ENCODE assay signal across 12 cellular contexts in genomic region chr11:47512701-47513100, GRCh38. TPM values are rescaled to one million over a fixed set of nuclear protein-coding genes. Genes with fewer than 3 reads are reported as not detected.
DNase-seq lines count a peak whose midpoint lies in the region; ATAC-seq and TF ChIP-seq lines count a peak whose summit lies in the region.
"Had no signal": no experiment of that assay in that cellular context is flagged by ENCODE, and none has a peak within 500 bp of the region (broad histone marks: within the 10 kb centered on the region; RNA-seq: fewer than 3 reads in every experiment).

No MANE protein-coding gene starts in this region.

- peaks cover 47% of the 10 kb centered on the region for H3K4me1 Mint-ChIP-seq in GM23338

- peaks cover 72% of the 10 kb centered on the region for H4K20me1 ChIP-seq in GM23338 (replicated peaks; ENCODE audit: insufficient read depth)

- no peak overlapping the region for H3K4me3 Mint-ChIP-seq in GM23338
- H3K4me3 Mint-ChIP-seq: activated CD4-positive, alpha-beta T cell treated with anti-CD3 and anti-CD28 coated beads, Interleukin-2, amount 10 ng/mL, durations not matched to agents 7 days and 5 days had no signal

- no peaks in the 10 kb centered on the region for H3K9me2 ChIP-seq in GM23338 (ENCODE audit: insufficient read depth)

- H3K27me3 Mint-ChIP-seq in GM23338 (ENCODE audit: insufficient read depth, low read depth, poor library complexity), result peaks cover 7% of the 10 kb centered on the region
- H3K27me3 Mint-ChIP-seq: activated CD4-positive, alpha-beta T cell treated with anti-CD3 and anti-CD28 coated beads, Interleukin-2, amount 10 ng/mL, durations not matched to agents 7 days and 5 days had no signal

- TF ChIP-seq CTCF in GM23338 (conservative IDR thresholded peaks at IDR 0.05; ENCODE audit: low read depth in 2 of 2) (no peak), Panc1 (IDR thresholded peaks at IDR 0.05) (no peak), esophagus squamous epithelium (IDR thresholded peaks at IDR 0.05) (no peak), psoas muscle (IDR thresholded peaks at IDR 0.05) (no peak)

- H3K27ac Mint-ChIP-seq in GM23338, result no peak overlapping the region
- H3K27ac Mint-ChIP-seq: activated CD4-positive, alpha-beta T cell treated with anti-CD3 and anti-CD28 coated beads, Interleukin-2, amount 10 ng/mL, durations not matched to agents 7 days and 5 days had no signal

- intact Hi-C loops in Panc1 (cut with micrococcal nuclease; ENCODE audit: unreplicated experiment), result no loop called here
- intact Hi-C loops in esophagus squamous epithelium (cut with DNase I), result no loop called here
- intact Hi-C loops in psoas muscle (cut with DNase I), result no loop called here

- peaks cover 5% of the 10 kb centered on the region for H3F3A ChIP-seq in GM23338 (replicated peaks; ENCODE audit: low read depth)

- no peaks in the 10 kb centered on the region for H3K9me3 Mint-ChIP-seq in GM23338
- H3K9me3 Mint-ChIP-seq: activated CD4-positive, alpha-beta T cell treated with anti-CD3 and anti-CD28 coated beads, Interleukin-2, amount 10 ng/mL, durations not matched to agents 7 days and 5 days had no signal

- H3K9me3 ChIP-seq in Panc1 (ENCODE audit: control insufficient read depth, insufficient read depth, low read depth, low read length), result no peaks in the 10 kb centered on the region
- no peaks in the 10 kb centered on the region for H3K9me3 ChIP-seq in esophagus squamous epithelium
- H3K9me3 ChIP-seq in psoas muscle, result no peaks in the 10 kb centered on the region

- peak; percentile 21 for ATAC-seq in GM23338
- no peak for ATAC-seq in Panc1
- ATAC-seq in psoas muscle, result no peak
- ATAC-seq in esophagus mucosa, result no peak
- ATAC-seq in GM19351 (IDR thresholded peaks at IDR 0.05; ENCODE audit: unreplicated experiment), result no peak

- peak overlapping the region; percentile 41 for H3K27ac ChIP-seq in GM23338 (ENCODE audit: low read depth)
- H3K27ac ChIP-seq in Panc1 (ENCODE audit: low read length), result peak overlapping the region; percentile 78
- H3K27ac ChIP-seq in esophagus squamous epithelium, result peak overlapping the region in 3 of 4 donors; percentile 20 to 57 (median 29)
- H3K27ac ChIP-seq in psoas muscle, result peak overlapping the region; percentile 76

- DNase-seq in GM23338 (ENCODE audit: low spot score) (no peak), Panc1 (ENCODE audit: low read depth, low spot score) (no peak), esophagus squamous epithelium (lab: John Stamatoyannopoulos, UW) (no peak), psoas muscle (no peak), OCI-M2 (lab: John Stamatoyannopoulos, UW; ENCODE audit: unreplicated experiment) (no peak)
- DNase-seq in activated CD4-positive, alpha-beta T cell treated with anti-CD3 and anti-CD28 coated beads for 1 hour, result no peak
- DNase-seq: activated CD4-positive, alpha-beta T cell treated with anti-CD3 and anti-CD28 coated beads, Interleukin-2, amount 10 ng/mL, durations not matched to agents 7 days and 5 days; NCI-H2171 treated with DMSO at 0.1 percent for 48 hours; nucleus accumbens; SIG-M5 had no signal

- peaks cover 3% of the 10 kb centered on the region; the same call in 1 of the 3 replicates for H3K36me3 Mint-ChIP-seq in GM23338 (ENCODE audit: low read depth)

- POLR2A ChIA-PET in Panc1 (lab: Charles Lee), result interaction anchor here (0.6 to 0.7 kb wide), 2 partner anchors 16 to 216 kb away, joined by 3 to 21 read pairs; no protein-coding TSS in a partner anchor

- H3K4me2 ChIP-seq in GM23338, result no peak overlapping the region

- TF ChIP-seq POLR2A in esophagus squamous epithelium (IDR thresholded peaks at IDR 0.05), result no peak

- no peak overlapping the region for H3K4me3 ChIP-seq in GM23338
- H3K4me3 ChIP-seq in Panc1 (ENCODE audit: low read depth in 2 of 2, low read length in 2 of 2), result no peak overlapping the region
- H3K4me3 ChIP-seq in esophagus squamous epithelium, result no peak overlapping the region
- H3K4me3 ChIP-seq in psoas muscle, result no peak overlapping the region

- peaks cover 100% of the 10 kb centered on the region for H3K79me2 ChIP-seq in GM23338 (replicated peaks; ENCODE audit: insufficient read depth)

- H3K4me1 ChIP-seq in GM23338 (ENCODE audit: insufficient read depth) (peaks cover 50% of the 10 kb centered on the region), Panc1 (ENCODE audit: control insufficient read depth, insufficient read depth, low read length) (peaks cover 53% of the 10 kb centered on the region), esophagus squamous epithelium (peaks cover 12 to 100% (median 55%) of the 10 kb centered on the region in 3 donors), psoas muscle (peaks cover 89% of the 10 kb centered on the region)

- H3K36me3 ChIP-seq in GM23338 (ENCODE audit: insufficient read depth), result no peaks in the 10 kb centered on the region
- H3K36me3 ChIP-seq in Panc1 (ENCODE audit: control insufficient read depth, insufficient read depth, low read length), result no peaks in the 10 kb centered on the region
- no peaks in the 10 kb centered on the region for H3K36me3 ChIP-seq in esophagus squamous epithelium
- H3K36me3 ChIP-seq in psoas muscle (ENCODE audit: insufficient read depth in 1 of 2, low read depth in 1 of 2), result no peaks in the 10 kb centered on the region

- CTCF ChIA-PET in Panc1 (lab: Charles Lee), result interaction anchor here (0.7 kb wide), 1 partner anchor 111 kb away, joined by 6 read pairs; no protein-coding TSS in a partner anchor

- H3K27me3 ChIP-seq in GM23338 (ENCODE audit: insufficient read depth) (no peaks in the 10 kb centered on the region), Panc1 (ENCODE audit: control insufficient read depth, insufficient read depth, low read length) (no peaks in the 10 kb centered on the region), esophagus squamous epithelium (no peaks in the 10 kb centered on the region), psoas muscle (ENCODE audit: insufficient read depth in 3 of 3, low read length in 2 of 3) (no peaks in the 10 kb centered on the region)

- whole genome bisulfite sequencing in esophagus squamous epithelium, 2 donors, result 54 to 70% methylated on average over 2 of the region's 2 CpGs
- 67 to 78% (median 72%) methylated on average over 2 of the region's 2 CpGs for WGBS in psoas muscle, 3 donors

- H2AFZ ChIP-seq in GM23338, result no peak overlapping the region

- in situ Hi-C loops in Panc1 (cut with HindIII; ENCODE audit: low pct_unique_long_range_greater_than_20kb, low sequenced_read_pairs), result no loop called here

- BruUV-seq in Panc1 (replicated peaks; lab: Mats Ljungman, UMichigan), result no TSS peak

TF ChIP-seq in GM23338, 12 proteins besides CTCF, POLR2A, EP300 and RAD21 (continues in another document):
- TF ChIP-seq ZNF331 (CRISPR knock-in tag; IDR thresholded peaks at IDR 0.05; ENCODE audit: low read depth) (no peak), NANOG (IDR thresholded peaks at IDR 0.05; ENCODE audit: borderline replicate concordance) (no peak), EZH2 (IDR thresholded peaks at IDR 0.05; ENCODE audit: low read depth, unreplicated experiment) (no peak), POLR2AphosphoS5 (IDR thresholded peaks at IDR 0.05; ENCODE audit: low read depth) (no peak), STAT1 (IDR thresholded peaks at IDR 0.05; ENCODE audit: unreplicated experiment) (no peak), JUNB (IDR thresholded peaks at IDR 0.05; ENCODE audit: unreplicated experiment) (no peak), ETS1 (IDR thresholded peaks at IDR 0.05) (no peak)

RNA-seq across cellular contexts. Expression of gene CELF1, which starts 40.2 kb away (rescaled TPM):
- 233 TPM in 2 replicates for total RNA-seq in GM23338 (2014; rRNA removed; shearing (Covaris generic))
- polyA plus RNA-seq in GM23338 (2016; fragmentation: Nextera tagmentation; extraction: Ambion mirVana) (124 and 134 TPM in 2 replicates), psoas muscle (100 to 1,000 TPM in 1 of 3 donors, 10 to 100 TPM in 2; 40.1 to 112 (median 92.5) TPM)
- total RNA-seq in Panc1 (2021; ENCODE audit: unreplicated experiment) (160 TPM), esophagus squamous epithelium (10 to 100 TPM; 50.4 to 88.9 (median 64.1) TPM), psoas muscle (100 to 1,000 TPM in 3 of 4 donors, 10 to 100 TPM in 1; 79.0 to 193 (median 140) TPM), esophagus mucosa (63.7 TPM)
- polyA plus RNA-seq in Panc1 (2012; ENCODE audit: insufficient read length), result 42.5 TPM

RNA-seq across cellular contexts. Expression of gene PTPMT1, which starts 52.7 kb away (rescaled TPM):
- 87.0 and 109 TPM in 2 replicates for total RNA-seq in GM23338 (2014; rRNA removed; shearing (Covaris generic))
- polyA plus RNA-seq in GM23338 (2016; fragmentation: Nextera tagmentation; extraction: Ambion mirVana) (106 and 109 TPM in 2 replicates), psoas muscle (10 to 100 TPM; 34.5 to 40.3 (median 38.7) TPM)
- total RNA-seq in Panc1 (2021; ENCODE audit: unreplicated experiment) (81.0 TPM), esophagus squamous epithelium (10 to 100 TPM; 67.7 to 92.3 (median 78.7) TPM), psoas muscle (10 to 100 TPM; 20.9 to 37.8 (median 27.0) TPM), esophagus mucosa (29.6 TPM)
- 118 TPM for polyA plus RNA-seq in Panc1 (2012; ENCODE audit: insufficient read length)
